ENCODE assay signal across 8 cellular contexts in genomic region chrX:23699636-23700194, GRCh38. TPM values are rescaled to one million over a fixed set of nuclear protein-coding genes. Genes with fewer than 3 reads are reported as not detected.
DNase-seq lines count a peak whose midpoint lies in the region; ATAC-seq and TF ChIP-seq lines count a peak whose summit lies in the region.

No MANE protein-coding gene starts in this region.

- no peaks in the 10 kb centered on the region for H3K27me3 Mint-ChIP-seq in progenitor cell of endocrine pancreas

- H3K36me3 Mint-ChIP-seq in progenitor cell of endocrine pancreas (ENCODE audit: insufficient read depth) = peaks cover 10% of the 10 kb centered on the region

- TF ChIP-seq CTCF in progenitor cell of endocrine pancreas (IDR thresholded peaks at IDR 0.05; ENCODE audit: unreplicated experiment) (no peak), stomach (IDR thresholded peaks at IDR 0.05) (no peak), foreskin keratinocyte (conservative IDR thresholded peaks at IDR 0.05) (no peak)

- TF ChIP-seq POLR2A in stomach (IDR thresholded peaks at IDR 0.05) = no peak

- no peaks in the 10 kb centered on the region for H3K9me3 Mint-ChIP-seq in progenitor cell of endocrine pancreas (ENCODE audit: low read depth)

- no peaks in the 10 kb centered on the region for H3K4me1 Mint-ChIP-seq in progenitor cell of endocrine pancreas (ENCODE audit: low read depth)

- H3K4me1 ChIP-seq in stomach = peaks cover 0 to 2% (median 0%) of the 10 kb centered on the region in 4 donors
- H3K4me1 ChIP-seq in foreskin keratinocyte = no peaks in the 10 kb centered on the region

- peak overlapping the region; percentile 71 for H3K27ac Mint-ChIP-seq in progenitor cell of endocrine pancreas

- no peak for TF ChIP-seq EP300 in stomach (IDR thresholded peaks at IDR 0.05)

- peak overlapping the region in 1 of 5 donors; percentile 43 for H3K27ac ChIP-seq in stomach
- H3K27ac ChIP-seq in foreskin keratinocyte = no peak overlapping the region

- DNase-seq in NOMO-1 treated with dmso at 0.1 percent for 144 hours (lab: John Stamatoyannopoulos, UW; ENCODE audit: unreplicated experiment) = peak; percentile 69
- DNase-seq in ecto neural progenitor cell (ENCODE audit: low spot score) = peak; percentile 51
- DNase-seq in progenitor cell of endocrine pancreas (ENCODE audit: low spot score, unreplicated experiment) = no peak
- no peak for DNase-seq in stomach
- DNase-seq in foreskin keratinocyte = no peak
- no peak for DNase-seq in DMS 273 (lab: John Stamatoyannopoulos, UW; ENCODE audit: unreplicated experiment)
- no peak for DNase-seq in NCI-H187 (lab: John Stamatoyannopoulos, UW)

- ATAC-seq in GM21390 (IDR thresholded peaks at IDR 0.05; ENCODE audit: unreplicated experiment) (peak; percentile 66), foreskin keratinocyte (no peak)

- intact Hi-C loops in stomach (cut with DNase I; ENCODE audit: low total_unique reads) = loop anchor here (10.0 kb wide), 1 partner anchor 205 kb away; the partner anchor contains the start of genes APOO and CXorf58

- peaks cover 0 to 34% (median 27%) of the 10 kb centered on the region in 4 donors for H3K36me3 ChIP-seq in stomach

- H3K9me3 ChIP-seq in stomach = no peaks in the 10 kb centered on the region

- H3K4me3 Mint-ChIP-seq in progenitor cell of endocrine pancreas (ENCODE audit: low read depth) = no peak overlapping the region

- peak overlapping the region in 1 of 4 donors; percentile 3 for H3K4me3 ChIP-seq in stomach

- WGBS in stomach, 5 donors = 17 to 56% (median 33%) methylated on average over 16 of the region's 16 CpGs

- H3K27me3 ChIP-seq in stomach = no peaks in the 10 kb centered on the region
- H3K27me3 ChIP-seq in foreskin keratinocyte = no peaks in the 10 kb centered on the region

RNA-seq across cellular contexts. Expression of gene PRDX4, which starts 32.4 kb away (rescaled TPM):
- total RNA-seq in progenitor cell of endocrine pancreas = 133 and 151 TPM in 2 replicates
- total RNA-seq in stomach = 100 to 1,000 TPM in 2 of 5 donors, 10 to 100 TPM in 2, 1 to 10 TPM in 1; 8.2 to 143 (median 84.6) TPM
- 10 to 100 TPM; 41.7 to 84.9 (median 70.8) TPM for polyA plus RNA-seq in stomach
- 106 and 109 TPM in 2 replicates for total RNA-seq in foreskin keratinocyte
- polyA plus RNA-seq in foreskin keratinocyte = 136 and 140 TPM in 2 replicates

RNA-seq across cellular contexts. Expression of gene ACOT9, which starts 43.4 kb away (rescaled TPM):
- total RNA-seq in progenitor cell of endocrine pancreas = 33.8 and 36.1 TPM in 2 replicates
- total RNA-seq in stomach = 10 to 100 TPM in 4 of 5 donors, 1 to 10 TPM in 1; 5.4 to 62.6 (median 24.9) TPM
- polyA plus RNA-seq in stomach = 10 to 100 TPM; 18.5 to 27.8 (median 21.6) TPM
- total RNA-seq in foreskin keratinocyte = 71.8 and 74.1 TPM in 2 replicates
- 59.6 and 63.1 TPM in 2 replicates for polyA plus RNA-seq in foreskin keratinocyte

Comparison
In these comparisons a context has a peak if more than half of its experiments do, and no peak if none do; other contexts are left out.
1. DNase-seq: peak in NOMO-1 treated with dmso at 0.1 percent for 144 hours (single experiment) and ecto neural progenitor cell (single experiment); none in progenitor cell of endocrine pancreas (single experiment), stomach (single experiment), foreskin keratinocyte (0 of 2), DMS 273 (single experiment) and NCI-H187 (0 of 2).